Comparison of ENCODE assay signal across 22 cellular contexts in the genomic region with DNA sequence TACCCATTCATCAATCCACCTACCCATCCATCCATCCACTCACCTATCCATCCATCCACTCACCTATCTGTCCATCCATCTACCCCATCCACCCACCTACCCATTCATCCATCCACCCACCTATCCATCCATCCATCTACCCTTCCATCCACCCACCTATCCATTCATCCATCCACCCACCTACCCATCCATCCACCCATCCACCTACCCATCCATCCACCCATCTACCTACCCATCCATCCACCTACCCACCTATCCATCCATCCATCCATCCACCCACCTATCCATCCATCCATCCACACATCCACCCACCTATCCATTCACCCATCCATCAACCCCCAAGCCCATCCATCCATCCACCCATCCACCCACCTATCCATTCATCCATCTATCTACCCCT.
DNase-seq lines count a peak whose midpoint lies in the region; ATAC-seq, FAIRE-seq and TF ChIP-seq lines count a peak whose summit lies in the region.
"Had no signal": no experiment of that assay in that cellular context is flagged by ENCODE, and none has a peak within 500 bp of the region (broad histone marks: within the 10 kb centered on the region; RNA-seq: fewer than 3 reads in every experiment).

No MANE protein-coding gene starts in this region.

- no peak overlapping the region for H2AK5ac ChIP-seq in neuronal stem cell (ENCODE audit: low read depth, low read length)

- no peak for TF ChIP-seq EP300 in K562 (IDR thresholded peaks at IDR 0.05; ENCODE audit: low read length)

- no peak for DNase-seq in K562 (ENCODE audit: extremely low read depth in 1 of 4, low spot score in 3 of 4)
- DNase-seq in neuronal stem cell (ENCODE audit: low spot score): no peak
- DNase-seq in urothelium cell line (ENCODE audit: low spot score): no peak
- no peak for DNase-seq in activated CD4-positive, CD25-positive, alpha-beta regulatory T cell treated with anti-CD3 and anti-CD28 coated beads, Interleukin-2, amount 50 U/mL, for 72 hours
- DNase-seq in NCI-H510A treated with DMSO at 0.1 percent for 48 hours (lab: John Stamatoyannopoulos, UW): no peak
- DNase-seq in SHP77 (lab: John Stamatoyannopoulos, UW): no peak
- DNase-seq: CD4-positive, CD25-positive, alpha-beta regulatory T cell; CD8-positive, alpha-beta memory T cell; DMS 273 treated with DMSO at 0.1 percent for 48 hours; DMS79; EL; GDM1; GOT3; H9; HFFc6 had no signal

- no peak overlapping the region for H2BK12ac ChIP-seq in neuronal stem cell (ENCODE audit: low read length)

- in situ Hi-C loops in K562 (cut with MboI): no loop called here

- H3K4me3 ChIP-seq in HEK293 (ENCODE audit: low read depth, low read length) (no peak overlapping the region), K562 (no peak overlapping the region), neuronal stem cell (ENCODE audit: low read length in 2 of 2) (no peak overlapping the region)
- H3K4me3 ChIP-seq: BLaER1, GM12878 had no signal

- H3K79me2 ChIP-seq in K562 (ENCODE audit: control insufficient read depth, insufficient read depth, low read length): no peaks in the 10 kb centered on the region

- TF ChIP-seq RAD21 in K562 (CRISPR knock-in tag; conservative IDR thresholded peaks at IDR 0.05 in 1 of 2, IDR thresholded peaks at IDR 0.05 in 1 of 2): no peak

- H4K91ac ChIP-seq in neuronal stem cell (ENCODE audit: low read depth, low read length, poor library complexity): no peak overlapping the region

- no TSS peak for BruUV-seq in K562 (replicated peaks; lab: Mats Ljungman, UMichigan)

- TF ChIP-seq CTCF in HEK293 (tag by site-specific recombination; IDR thresholded peaks at IDR 0.05) (no peak), K562 (IDR thresholded peaks at IDR 0.05 in 2 of 3, conservative IDR thresholded peaks at IDR 0.05 in 1 of 3; ENCODE audit: insufficient read depth in 2 of 3, low read depth in 1 of 3, low read length in 3 of 3) (no peak)

- no peak overlapping the region for H3K4me2 ChIP-seq in K562 (ENCODE audit: insufficient read depth, low read length)
- no peak overlapping the region for H3K4me2 ChIP-seq in neuronal stem cell (ENCODE audit: insufficient read depth, low read length, poor library complexity, severe bottlenecking)
- H3K4me2 ChIP-seq: BLaER1 had no signal

- intact Hi-C loops in K562 (cut with micrococcal nuclease): no loop called here

- H2BK5ac ChIP-seq in neuronal stem cell (ENCODE audit: low read length): no peak overlapping the region

- no peak for TF ChIP-seq POLR2A in K562 (conservative IDR thresholded peaks at IDR 0.05)

- H4K8ac ChIP-seq in neuronal stem cell (ENCODE audit: low read depth, low read length): peak overlapping the region; percentile 54

- H3K9ac ChIP-seq in K562 (ENCODE audit: insufficient read depth in 1 of 2, low read depth in 2 of 2, low read length in 2 of 2): no peak overlapping the region
- peak overlapping the region; percentile 36 for H3K9ac ChIP-seq in neuronal stem cell (ENCODE audit: low read depth, low read length, poor library complexity)
- H3K9ac ChIP-seq: BLaER1 had no signal

- POLR2A ChIA-PET in HEK293 (lab: Yijun Ruan, JAX) (no interaction called here), K562 (lab: Yijun Ruan, JAX) (no interaction called here)

- no peak overlapping the region for H2BK15ac ChIP-seq in neuronal stem cell (ENCODE audit: low read length)

- H3K27ac ChIP-seq in HEK293 (ENCODE audit: extremely low read depth, low read depth, low read length): no peak overlapping the region
- no peak overlapping the region for H3K27ac ChIP-seq in K562 (ENCODE audit: extremely low read depth, low read depth, low read length)
- no peak overlapping the region for H3K27ac ChIP-seq in neuronal stem cell (replicated peaks; ENCODE audit: low read length)
- H3K27ac ChIP-seq: BLaER1, C4-2B had no signal

- no peak overlapping the region for H2BK120ac ChIP-seq in neuronal stem cell (ENCODE audit: low read depth, low read length)

- H3K4ac ChIP-seq in neuronal stem cell (ENCODE audit: low read length): no peak overlapping the region

- H2AFZ ChIP-seq in K562 (ENCODE audit: low read depth, low read length) (no peak overlapping the region), neuronal stem cell (ENCODE audit: low read length) (no peak overlapping the region)

- H3K9me3 ChIP-seq in HEK293 (ENCODE audit: control insufficient read depth, insufficient read depth, low read depth, low read length): no peaks in the 10 kb centered on the region
- peaks cover 10% of the 10 kb centered on the region for H3K9me3 ChIP-seq in K562 (replicated peaks; ENCODE audit: control insufficient read depth, insufficient read depth, low read depth, low read length)
- peaks cover 0 to 3% of the 10 kb centered on the region in 2 donors for H3K9me3 ChIP-seq in neuronal stem cell (replicated peaks in 1 of 2; ENCODE audit: control insufficient read depth in 2 of 2, insufficient read depth in 1 of 2, low read depth in 1 of 2, low read length in 2 of 2)

- CTCF ChIA-PET in HEK293 (lab: Yijun Ruan, JAX) (no interaction called here), K562 (lab: Yijun Ruan, JAX; ENCODE audit: low intra/inter-chr PET ratio) (no interaction called here)

- no peak overlapping the region for H3K14ac ChIP-seq in neuronal stem cell (ENCODE audit: low read length)

- FAIRE-seq in K562 (lab: Jason Lieb, UNC) (no peak), urothelium cell line (lab: Jason Lieb, UNC) (peak; percentile 52)
- FAIRE-seq: D721Med, GM12878, GM18507 had no signal

- no peaks in the 10 kb centered on the region for H4K20me1 ChIP-seq in K562 (replicated peaks; ENCODE audit: control insufficient read depth, insufficient read depth, low read length)
- H4K20me1 ChIP-seq: BLaER1 had no signal

- no peak overlapping the region for H3K23ac ChIP-seq in neuronal stem cell (ENCODE audit: low read depth, low read length, poor library complexity)

- H3K9me1 ChIP-seq in K562 (ENCODE audit: control insufficient read depth, insufficient read depth, low read length): no peaks in the 10 kb centered on the region

- H3K4me1 ChIP-seq in HEK293 (ENCODE audit: control insufficient read depth, insufficient read depth, low read length) (no peaks in the 10 kb centered on the region), K562 (replicated peaks in 1 of 2; ENCODE audit: control insufficient read depth in 2 of 2, insufficient read depth in 2 of 2, low read length in 2 of 2) (peaks cover 0 to 4% of the 10 kb centered on the region in 2 experiments; a peak in 1 of 5 replicates), neuronal stem cell (ENCODE audit: control insufficient read depth in 2 of 2, insufficient read depth in 1 of 2, low read depth in 1 of 2, low read length in 2 of 2) (no peaks in the 10 kb centered on the region)

- no peak for ATAC-seq in K562
- ATAC-seq: GM12878, HCT116 had no signal

- H3K18ac ChIP-seq in neuronal stem cell (ENCODE audit: low read length): no peak overlapping the region

- H3K36me3 ChIP-seq in HEK293 (ENCODE audit: control insufficient read depth in 2 of 2, insufficient read depth in 1 of 2, low read length in 2 of 2) (no peaks in the 10 kb centered on the region), K562 (ENCODE audit: control insufficient read depth, insufficient read depth, low read length) (no peaks in the 10 kb centered on the region), neuronal stem cell (replicated peaks in 1 of 2; ENCODE audit: control insufficient read depth in 2 of 2, insufficient read depth in 2 of 2, low read length in 2 of 2) (no peaks in the 10 kb centered on the region)
- H3K36me3 ChIP-seq: BLaER1 had no signal

- no peaks in the 10 kb centered on the region for H3K79me1 ChIP-seq in neuronal stem cell (ENCODE audit: low read depth, low read length)

- H3K27me3 ChIP-seq in K562 (ENCODE audit: control insufficient read depth in 2 of 2, insufficient read depth in 2 of 2, low read length in 2 of 2): peaks cover 0 to 9% of the 10 kb centered on the region in 2 experiments; a peak in 4 of 5 replicates
- no peaks in the 10 kb centered on the region for H3K27me3 ChIP-seq in neuronal stem cell (ENCODE audit: control insufficient read depth in 3 of 3, insufficient read depth in 3 of 3, low read depth in 1 of 3, low read length in 3 of 3)
- H3K27me3 ChIP-seq: BLaER1 had no signal

TF ChIP-seq in HEK293, 187 proteins besides CTCF, POLR2A, EP300 and RAD21 (continues in another document):
- TF ChIP-seq ZNF274 (IDR thresholded peaks at IDR 0.05; ENCODE audit: low read length): no peak
- 0 out of 2 replicates have a peak, but pooled peaks have one; percentile 16 for TF ChIP-seq ZNF274 (tag by site-specific recombination; IDR thresholded peaks at IDR 0.05; ENCODE audit: borderline replicate concordance)
- no peak for TF ChIP-seq RBAK (tag by site-specific recombination; IDR thresholded peaks at IDR 0.05)
- no peak for TF ChIP-seq ZNF311 (tag by site-specific recombination; IDR thresholded peaks at IDR 0.05; ENCODE audit: borderline replicate concordance)
- TF ChIP-seq EGR2 (tag by site-specific recombination; IDR thresholded peaks at IDR 0.05; ENCODE audit: low read depth): peak; percentile 100
- no peak for TF ChIP-seq ZNF768 (tag by site-specific recombination; IDR thresholded peaks at IDR 0.05)
- no peak for TF ChIP-seq ZSCAN16 (tag by site-specific recombination; IDR thresholded peaks at IDR 0.05)
- no peak for TF ChIP-seq GLI2 (tag by site-specific recombination; IDR thresholded peaks at IDR 0.05; ENCODE audit: borderline replicate concordance, low read depth)

TF ChIP-seq in K562, 482 proteins besides CTCF, POLR2A, EP300 and RAD21:
- TF ChIP-seq, protein P1, sequence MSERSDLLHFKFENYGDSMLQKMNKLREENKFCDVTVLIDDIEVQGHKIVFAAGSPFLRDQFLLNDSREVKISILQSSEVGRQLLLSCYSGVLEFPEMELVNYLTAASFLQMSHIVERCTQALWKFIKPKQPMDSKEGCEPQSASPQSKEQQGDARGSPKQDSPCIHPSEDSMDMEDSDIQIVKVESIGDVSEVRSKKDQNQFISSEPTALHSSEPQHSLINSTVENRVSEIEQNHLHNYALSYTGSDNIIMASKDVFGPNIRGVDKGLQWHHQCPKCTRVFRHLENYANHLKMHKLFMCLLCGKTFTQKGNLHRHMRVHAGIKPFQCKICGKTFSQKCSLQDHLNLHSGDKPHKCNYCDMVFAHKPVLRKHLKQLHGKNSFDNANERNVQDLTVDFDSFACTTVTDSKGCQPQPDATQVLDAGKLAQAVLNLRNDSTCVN (CRISPR knock-in tag; IDR thresholded peaks at IDR 0.05): 0 out of 2 replicates have a peak, but pooled peaks have one; percentile 34
- no peak for TF ChIP-seq ARID2 (IDR thresholded peaks at IDR 0.05)
